In genomic region chr2:199739413-199740110, GRCh38 we compare ENCODE assay signal across 8 cellular contexts.
DNase-seq lines count a peak whose midpoint lies in the region; ATAC-seq and TF ChIP-seq lines count a peak whose summit lies in the region.

No MANE protein-coding gene starts in this region.

- CTCF ChIA-PET in activated CD8-positive, alpha-beta T cell treated with anti-CD3 and anti-CD28 coated beads, Interleukin-2, amount 10 ng/mL, durations not matched to agents 7 days and 5 days (lab: Charles Lee) = interaction anchor here (0.6 to 3.5 kb wide), 24 partner anchors 10 to 1426 kb away, joined by 3 to 31 read pairs (median 3); no protein-coding TSS in a partner anchor

- peak; percentile 67 for DNase-seq in EL
- DNase-seq in HAP-1 (ENCODE audit: low spot score in 2 of 2) = peak; percentile 49 to 88
- peak; percentile 60 to 83 for DNase-seq in NCI-H526 (lab: John Stamatoyannopoulos, UW)
- DNase-seq in activated CD8-positive, alpha-beta T cell treated with anti-CD3 and anti-CD28 coated beads, Interleukin-2, amount 10 ng/mL, durations not matched to agents 7 days and 5 days = peak; percentile 69
- DNase-seq in endodermal cell = peak; percentile 95
- peak; percentile 72 for DNase-seq in middle frontal gyrus (ENCODE audit: extremely low spot score, low spot score)
- peak; percentile 13 to 25 for DNase-seq in stimulated activated CD8-positive, alpha-beta memory T cell treated with anti-CD3 and anti-CD28 coated beads, Interleukin-4, amount 100 ng/mL, for 1 hour (ENCODE audit: low read depth in 2 of 2, low spot score in 1 of 2)

- H3K9me3 Mint-ChIP-seq in activated CD8-positive, alpha-beta T cell treated with anti-CD3 and anti-CD28 coated beads, Interleukin-2, amount 10 ng/mL, durations not matched to agents 7 days and 5 days (ENCODE audit: insufficient read depth) = no peaks in the 10 kb centered on the region
- H3K9me3 Mint-ChIP-seq in endodermal cell = no peaks in the 10 kb centered on the region

- in situ Hi-C loops in HAP-1 (cut with MboI; ENCODE audit: low sequenced_read_pairs) = loop anchor here (25.0 kb wide), 1 partner anchor 252 kb away; no protein-coding TSS in a partner anchor

- no peak for ATAC-seq in activated CD8-positive, alpha-beta T cell treated with anti-CD3 and anti-CD28 coated beads, Interleukin-2, amount 10 ng/mL, durations not matched to agents 7 days and 5 days
- no peak for ATAC-seq in GM21360 (IDR thresholded peaks at IDR 0.05; ENCODE audit: unreplicated experiment)

- H3K4me1 ChIP-seq in HAP-1 (peaks cover 14% of the 10 kb centered on the region), endodermal cell (ENCODE audit: control insufficient read depth, insufficient read depth, low read length) (peaks cover 9% of the 10 kb centered on the region)

- H3K4me3 Mint-ChIP-seq in activated CD8-positive, alpha-beta T cell treated with anti-CD3 and anti-CD28 coated beads, Interleukin-2, amount 10 ng/mL, durations not matched to agents 7 days and 5 days = no peak overlapping the region
- H3K4me3 Mint-ChIP-seq in endodermal cell = no peak overlapping the region

- H3K36me3 Mint-ChIP-seq in activated CD8-positive, alpha-beta T cell treated with anti-CD3 and anti-CD28 coated beads, Interleukin-2, amount 10 ng/mL, durations not matched to agents 7 days and 5 days (ENCODE audit: low read depth) = no peaks in the 10 kb centered on the region
- no peaks in the 10 kb centered on the region for H3K36me3 Mint-ChIP-seq in endodermal cell (ENCODE audit: low read depth)

- H3K36me3 ChIP-seq in HAP-1 (replicated peaks) = no peaks in the 10 kb centered on the region
- H3K36me3 ChIP-seq in endodermal cell (ENCODE audit: control insufficient read depth, insufficient read depth, low read length) = no peaks in the 10 kb centered on the region

- peak; percentile 96 for TF ChIP-seq CTCF in endodermal cell (conservative IDR thresholded peaks at IDR 0.05)

- H3K27ac Mint-ChIP-seq in activated CD8-positive, alpha-beta T cell treated with anti-CD3 and anti-CD28 coated beads, Interleukin-2, amount 10 ng/mL, durations not matched to agents 7 days and 5 days = no peak overlapping the region
- H3K27ac Mint-ChIP-seq in endodermal cell = no peak overlapping the region

- H3K4me3 ChIP-seq in HAP-1 = no peak overlapping the region
- no peak overlapping the region for H3K4me3 ChIP-seq in endodermal cell (ENCODE audit: low read length)

- H3K27ac ChIP-seq in endodermal cell (ENCODE audit: low read depth, low read length) = no peak overlapping the region

- H3K27me3 ChIP-seq in HAP-1 (ENCODE audit: low read depth) (peaks cover 9% of the 10 kb centered on the region; the same call in 1 of the 2 replicates), endodermal cell (ENCODE audit: control insufficient read depth, insufficient read depth, low read length, poor library complexity, severe bottlenecking) (no peaks in the 10 kb centered on the region)

- no peaks in the 10 kb centered on the region for H3K4me1 Mint-ChIP-seq in activated CD8-positive, alpha-beta T cell treated with anti-CD3 and anti-CD28 coated beads, Interleukin-2, amount 10 ng/mL, durations not matched to agents 7 days and 5 days (ENCODE audit: low read depth)
- peaks cover 31% of the 10 kb centered on the region for H3K4me1 Mint-ChIP-seq in endodermal cell

- POLR2A ChIA-PET in activated CD8-positive, alpha-beta T cell treated with anti-CD3 and anti-CD28 coated beads, Interleukin-2, amount 10 ng/mL, durations not matched to agents 7 days and 5 days (lab: Charles Lee) = no interaction called here

- H3K9me3 ChIP-seq in HAP-1 (no peaks in the 10 kb centered on the region), endodermal cell (ENCODE audit: control insufficient read depth, low read length) (no peaks in the 10 kb centered on the region)

- H3K27me3 Mint-ChIP-seq in activated CD8-positive, alpha-beta T cell treated with anti-CD3 and anti-CD28 coated beads, Interleukin-2, amount 10 ng/mL, durations not matched to agents 7 days and 5 days (ENCODE audit: low read depth) = peaks cover 23% of the 10 kb centered on the region
- H3K27me3 Mint-ChIP-seq in endodermal cell (ENCODE audit: insufficient read depth) = peaks cover 5% of the 10 kb centered on the region

- 37 to 52% methylated on average over 5 to 15 of the region's 15 CpGs for WGBS in endodermal cell (ENCODE audit: insufficient coverage in 1 of 2, insufficient read length in 1 of 2), 2 experiments

- no peak overlapping the region for H3K9ac ChIP-seq in endodermal cell (ENCODE audit: extremely low read depth, low read length, poor library complexity, severe bottlenecking)

Comparison
In these comparisons a context has a peak if more than half of its experiments do, and no peak if none do; other contexts are left out.
1. DNase-seq: peak in every context shown above with its lines; median percentile 95 in endodermal cell; 72 in middle frontal gyrus; 72 in NCI-H526; 69 in activated CD8-positive, alpha-beta T cell treated with anti-CD3 and anti-CD28 coated beads, Interleukin-2, amount 10 ng/mL, durations not matched to agents 7 days and 5 days; 68 in HAP-1; 67 in EL; 19 in stimulated activated CD8-positive, alpha-beta memory T cell treated with anti-CD3 and anti-CD28 coated beads, Interleukin-4, amount 100 ng/mL, for 1 hour.